36 cellular contexts compared by ENCODE assay signal in genomic region chr9:79940919-79941318, GRCh38.
"Had no signal": no experiment of that assay in that cellular context is flagged by ENCODE, and none has a peak within 500 bp of the region (broad histone marks: within the 10 kb centered on the region; RNA-seq: fewer than 3 reads in every experiment).

No MANE protein-coding gene starts in this region.

- H3K27me3 ChIP-seq: adrenal gland, breast epithelium, cardiac muscle cell, esophagus squamous epithelium, gastroesophageal sphincter had no signal

- H3K4me1 ChIP-seq: adrenal gland, breast epithelium, gastroesophageal sphincter had no signal

- H3K9me3 ChIP-seq: adrenal gland, breast epithelium, esophagus squamous epithelium, gastroesophageal sphincter had no signal

- H3K36me3 Mint-ChIP-seq: activated CD4-positive, alpha-beta memory T cell treated with anti-CD3 and anti-CD28 coated beads for 36 hours; activated CD8-positive, alpha-beta memory T cell treated with anti-CD3 and anti-CD28 coated beads, Interleukin-2, amount 10 ng/mL, durations not matched to agents 7 days and 5 days; activated naive CD4-positive, alpha-beta T cell treated with anti-CD3 and anti-CD28 coated beads, Interleukin-2, amount 50 U/mL, for 24 hours; activated naive CD8-positive, alpha-beta T cell treated with anti-CD3 and anti-CD28 coated beads for 36 hours; brain had no signal

- H3K27ac ChIP-seq: adrenal gland, breast epithelium, cardiac muscle cell, coronary artery, epithelial cell of prostate, esophagus squamous epithelium, gastroesophageal sphincter had no signal

- H3K4me3 Mint-ChIP-seq: activated CD4-positive, alpha-beta memory T cell treated with anti-CD3 and anti-CD28 coated beads for 36 hours; activated CD4-positive, alpha-beta T cell treated with anti-CD3 and anti-CD28 coated beads for 36 hours; activated CD4-positive, alpha-beta T cell treated with anti-CD3 and anti-CD28 coated beads, Interleukin-2, amount 10 ng/mL, durations not matched to agents 24 days and 14 days; activated CD8-positive, alpha-beta memory T cell treated with anti-CD3 and anti-CD28 coated beads, Interleukin-2, amount 10 ng/mL, durations not matched to agents 7 days and 5 days; activated CD8-positive, alpha-beta T cell treated with anti-CD3 and anti-CD28 coated beads, Interleukin-2, amount 10 ng/mL, durations not matched to agents 7 days and 5 days; activated naive CD4-positive, alpha-beta T cell treated with anti-CD3 and anti-CD28 coated beads for 36 hours; activated naive CD4-positive, alpha-beta T cell treated with anti-CD3 and anti-CD28 coated beads, Interleukin-2, amount 50 U/mL, for 24 hours; activated naive CD8-positive, alpha-beta T cell treated with anti-CD3 and anti-CD28 coated beads for 36 hours; activated naive CD8-positive, alpha-beta T cell treated with anti-CD3 and anti-CD28 coated beads, Interleukin-2, amount 50 U/mL, for 24 hours; activated T-helper 1 cell treated with anti-CD3 and anti-CD28 coated beads, Interleukin-12 subunit alpha, Interleukin-12 subunit beta, Interleukin-2, Interleukin-4 antibody, amounts not matched to agents 30 ng/mL and 10 ng/mL and 1 ng/mL, durations not matched to agents 14 hours and 24 hours and 36 hours; brain; dendritic cell treated with granulocyte-macrophage colony-stimulating factor and Interleukin-4, amounts not matched to agents 40 ng/mL and 50 ng/mL, for 4 days; effector memory CD8-positive, alpha-beta T cell; T-helper 17 cell; T-helper 2 cell treated with Interferon-gamma antibody and Interleukin-4, amounts not matched to agents 5 μg/mL and 100 μg/mL, for 36 hours had no signal

- H3K36me3 ChIP-seq: adrenal gland, breast epithelium, cardiac muscle cell, esophagus squamous epithelium, gastroesophageal sphincter had no signal

- ATAC-seq: activated CD4-positive, alpha-beta T cell treated with anti-CD3 and anti-CD28 coated beads for 36 hours; activated CD8-positive, alpha-beta memory T cell treated with anti-CD3 and anti-CD28 coated beads, Interleukin-2, amount 10 ng/mL, durations not matched to agents 7 days and 5 days; activated CD8-positive, alpha-beta T cell treated with anti-CD3 and anti-CD28 coated beads, Interleukin-2, amount 10 ng/mL, durations not matched to agents 7 days and 5 days; activated naive CD8-positive, alpha-beta T cell treated with anti-CD3 and anti-CD28 coated beads, Interleukin-2, amount 50 U/mL, for 24 hours; effector memory CD8-positive, alpha-beta T cell; gastroesophageal sphincter; T-helper 17 cell had no signal

- DNase-seq: activated CD4-positive, alpha-beta memory T cell treated with anti-CD3 and anti-CD28 coated beads for 36 hours; activated CD4-positive, alpha-beta T cell treated with anti-CD3 and anti-CD28 coated beads for 36 hours; activated CD4-positive, alpha-beta T cell treated with anti-CD3 and anti-CD28 coated beads, Interleukin-2, amount 10 ng/mL, durations not matched to agents 24 days and 14 days; activated CD4-positive, CD25-positive, alpha-beta regulatory T cell; activated CD4-positive, CD25-positive, alpha-beta regulatory T cell treated with anti-CD3 and anti-CD28 coated beads, Interleukin-2, amount 50 U/mL, for 72 hours; activated CD8-positive, alpha-beta memory T cell treated with anti-CD3 and anti-CD28 coated beads, Interleukin-2, amount 10 ng/mL, durations not matched to agents 7 days and 5 days; activated CD8-positive, alpha-beta memory T cell treated with anti-CD3 and anti-CD28 coated beads, Interleukin-2, amount 50 U/mL, for 4 hours; activated CD8-positive, alpha-beta T cell treated with anti-CD3 and anti-CD28 coated beads, Interleukin-2, amount 10 ng/mL, durations not matched to agents 7 days and 5 days; activated effector memory CD4-positive, alpha-beta T cell treated with anti-CD3 and anti-CD28 coated beads, Interleukin-2, amount 50 U/mL, for 16 hours; activated naive CD4-positive, alpha-beta T cell treated with anti-CD3 and anti-CD28 coated beads for 36 hours; activated naive CD8-positive, alpha-beta T cell treated with anti-CD3 and anti-CD28 coated beads for 36 hours; activated naive CD8-positive, alpha-beta T cell treated with anti-CD3 and anti-CD28 coated beads, Interleukin-2, amount 50 U/mL, for 24 hours; activated T-cell treated with anti-CD3 and anti-CD28 coated beads, Interleukin-2, amount 50 U/mL, for 1 hour; activated T-cell treated with anti-CD3 and anti-CD28 coated beads, Interleukin-2, amount 50 U/mL, for 48 hours; adrenal gland; amygdala; aorta; central memory CD4-positive, alpha-beta T cell; effector CD4-positive, alpha-beta T cell; effector memory CD8-positive, alpha-beta T cell; esophagus squamous epithelium; foreskin melanocyte; T-helper 1 cell; T-helper 17 cell; T1000 had no signal

- H3K4me3 ChIP-seq: adrenal gland, breast epithelium, cardiac muscle cell, coronary artery, esophagus squamous epithelium, gastroesophageal sphincter had no signal

- H3K4me1 Mint-ChIP-seq: activated CD4-positive, alpha-beta T cell treated with anti-CD3 and anti-CD28 coated beads for 36 hours; activated CD4-positive, alpha-beta T cell treated with anti-CD3 and anti-CD28 coated beads, Interleukin-2, amount 10 ng/mL, durations not matched to agents 24 days and 14 days; activated CD8-positive, alpha-beta memory T cell treated with anti-CD3 and anti-CD28 coated beads, Interleukin-2, amount 10 ng/mL, durations not matched to agents 7 days and 5 days; activated naive CD4-positive, alpha-beta T cell treated with anti-CD3 and anti-CD28 coated beads, Interleukin-2, amount 50 U/mL, for 24 hours; activated naive CD8-positive, alpha-beta T cell treated with anti-CD3 and anti-CD28 coated beads for 36 hours; activated naive CD8-positive, alpha-beta T cell treated with anti-CD3 and anti-CD28 coated beads, Interleukin-2, amount 50 U/mL, for 24 hours; T-helper 17 cell had no signal

- H3K27me3 Mint-ChIP-seq: activated CD4-positive, alpha-beta memory T cell treated with anti-CD3 and anti-CD28 coated beads for 36 hours; activated CD4-positive, alpha-beta T cell treated with anti-CD3 and anti-CD28 coated beads for 36 hours; activated CD4-positive, alpha-beta T cell treated with anti-CD3 and anti-CD28 coated beads, Interleukin-2, amount 10 ng/mL, durations not matched to agents 24 days and 14 days; activated CD8-positive, alpha-beta memory T cell treated with anti-CD3 and anti-CD28 coated beads, Interleukin-2, amount 10 ng/mL, durations not matched to agents 7 days and 5 days; activated naive CD4-positive, alpha-beta T cell treated with anti-CD3 and anti-CD28 coated beads, Interleukin-2, amount 50 U/mL, for 24 hours; activated naive CD8-positive, alpha-beta T cell treated with anti-CD3 and anti-CD28 coated beads for 36 hours; activated naive CD8-positive, alpha-beta T cell treated with anti-CD3 and anti-CD28 coated beads, Interleukin-2, amount 50 U/mL, for 24 hours; dendritic cell treated with granulocyte-macrophage colony-stimulating factor and Interleukin-4, amounts not matched to agents 40 ng/mL and 50 ng/mL, for 4 days; T-helper 17 cell had no signal

- H3K27ac Mint-ChIP-seq: activated CD4-positive, alpha-beta memory T cell treated with anti-CD3 and anti-CD28 coated beads for 36 hours; activated CD4-positive, alpha-beta T cell treated with anti-CD3 and anti-CD28 coated beads for 36 hours; activated CD4-positive, alpha-beta T cell treated with anti-CD3 and anti-CD28 coated beads, Interleukin-2, amount 10 ng/mL, durations not matched to agents 24 days and 14 days; activated CD8-positive, alpha-beta memory T cell treated with anti-CD3 and anti-CD28 coated beads, Interleukin-2, amount 10 ng/mL, durations not matched to agents 7 days and 5 days; activated CD8-positive, alpha-beta T cell treated with anti-CD3 and anti-CD28 coated beads, Interleukin-2, amount 10 ng/mL, durations not matched to agents 7 days and 5 days; activated naive CD4-positive, alpha-beta T cell treated with anti-CD3 and anti-CD28 coated beads for 36 hours; activated naive CD4-positive, alpha-beta T cell treated with anti-CD3 and anti-CD28 coated beads, Interleukin-2, amount 50 U/mL, for 24 hours; activated naive CD8-positive, alpha-beta T cell treated with anti-CD3 and anti-CD28 coated beads for 36 hours; activated naive CD8-positive, alpha-beta T cell treated with anti-CD3 and anti-CD28 coated beads, Interleukin-2, amount 50 U/mL, for 24 hours; activated T-helper 1 cell treated with anti-CD3 and anti-CD28 coated beads, Interleukin-12 subunit alpha, Interleukin-12 subunit beta, Interleukin-2, Interleukin-4 antibody, amounts not matched to agents 30 ng/mL and 10 ng/mL and 1 ng/mL, durations not matched to agents 14 hours and 24 hours and 36 hours; activated T-helper 2 cell treated with anti-CD3 and anti-CD28 coated beads, Interferon-gamma antibody, Interleukin-2, Interleukin-4, amounts not matched to agents 10 μg/mL and 5 μg/mL and 100 μg/mL, durations not matched to agents 14 hours and 24 hours and 36 hours; dendritic cell treated with granulocyte-macrophage colony-stimulating factor and Interleukin-4, amounts not matched to agents 40 ng/mL and 50 ng/mL, for 4 days; effector memory CD8-positive, alpha-beta T cell; T-helper 17 cell; T-helper 2 cell treated with Interferon-gamma antibody and Interleukin-4, amounts not matched to agents 5 μg/mL and 100 μg/mL, for 36 hours had no signal

- H3K9me3 Mint-ChIP-seq: activated CD4-positive, alpha-beta memory T cell treated with anti-CD3 and anti-CD28 coated beads for 36 hours; activated CD4-positive, alpha-beta T cell treated with anti-CD3 and anti-CD28 coated beads, Interleukin-2, amount 10 ng/mL, durations not matched to agents 24 days and 14 days; activated naive CD4-positive, alpha-beta T cell treated with anti-CD3 and anti-CD28 coated beads for 36 hours; activated naive CD4-positive, alpha-beta T cell treated with anti-CD3 and anti-CD28 coated beads, Interleukin-2, amount 50 U/mL, for 24 hours; activated naive CD8-positive, alpha-beta T cell treated with anti-CD3 and anti-CD28 coated beads for 36 hours; activated naive CD8-positive, alpha-beta T cell treated with anti-CD3 and anti-CD28 coated beads, Interleukin-2, amount 50 U/mL, for 24 hours; activated T-helper 1 cell treated with anti-CD3 and anti-CD28 coated beads, Interleukin-12 subunit alpha, Interleukin-12 subunit beta, Interleukin-2, Interleukin-4 antibody, amounts not matched to agents 30 ng/mL and 10 ng/mL and 1 ng/mL, durations not matched to agents 14 hours and 24 hours and 36 hours; activated T-helper 2 cell treated with anti-CD3 and anti-CD28 coated beads, Interferon-gamma antibody, Interleukin-2, Interleukin-4, amounts not matched to agents 10 μg/mL and 5 μg/mL and 100 μg/mL, durations not matched to agents 14 hours and 24 hours and 36 hours; effector memory CD8-positive, alpha-beta T cell; T-helper 2 cell treated with Interferon-gamma antibody and Interleukin-4, amounts not matched to agents 5 μg/mL and 100 μg/mL, for 36 hours had no signal
